ENCODE assay signal across 1 cellular context in the genomic region with DNA sequence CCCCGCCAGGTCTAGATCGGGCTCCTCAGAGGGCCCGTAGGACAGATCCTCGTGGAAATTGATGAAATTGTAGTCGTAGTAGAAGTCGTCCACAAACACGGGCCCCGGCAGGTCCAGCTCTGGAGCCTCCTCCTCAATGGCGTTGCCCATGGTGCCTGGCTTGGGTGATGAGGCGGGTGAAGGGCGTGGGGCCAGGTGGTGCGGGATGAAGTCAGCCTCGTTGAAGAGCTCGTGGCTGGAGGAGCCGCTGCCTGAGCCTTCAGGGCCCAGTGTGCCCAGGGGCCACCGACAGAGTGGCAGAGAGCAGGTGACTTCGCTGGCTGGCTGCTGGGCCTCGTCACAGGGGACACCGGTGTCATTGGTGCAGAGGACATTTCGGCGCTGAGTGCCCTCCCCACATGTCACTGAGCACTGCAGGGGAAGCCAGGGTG. TPM values are rescaled to one million over a fixed set of nuclear protein-coding genes. Genes with fewer than 3 reads are reported as not detected.
"Had no signal": no experiment of that assay in that cellular context is flagged by ENCODE, and none has a peak within 500 bp of the region (broad histone marks: within the 10 kb centered on the region; RNA-seq: fewer than 3 reads in every experiment).

No MANE protein-coding gene starts in this region.

RNA-seq across cellular contexts. Expression of a gene that starts 44.6 kb away (rescaled TPM):
- total RNA-seq: T-helper 17 cell had no signal
